In the genomic region with DNA sequence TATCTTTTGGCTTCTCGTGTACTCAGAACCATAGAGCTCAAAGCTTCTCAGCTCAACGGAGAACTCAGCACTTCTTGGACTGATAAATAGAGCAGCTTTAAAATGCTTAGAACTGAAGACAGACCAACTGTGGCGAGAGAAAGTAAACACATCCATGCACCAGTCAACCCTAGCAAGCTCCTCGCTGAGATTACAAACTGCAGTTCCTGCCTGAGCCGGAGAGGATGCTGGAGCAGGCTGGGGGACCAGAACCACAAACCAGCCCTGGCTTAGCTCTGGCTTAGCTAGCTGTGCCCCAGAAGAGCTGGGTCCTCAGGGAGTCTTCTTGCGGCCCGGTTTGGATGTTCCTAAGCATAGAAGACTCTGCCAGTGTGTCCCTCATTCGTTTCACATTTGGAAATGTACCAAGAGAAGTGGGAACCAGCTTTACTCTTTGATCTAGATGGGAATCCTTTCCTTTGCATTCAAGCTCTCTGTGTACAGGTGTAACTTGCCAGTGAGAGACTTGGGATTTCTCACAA, we compare ENCODE assay signal across 9 cellular contexts. TPM values are rescaled to one million over a fixed set of nuclear protein-coding genes. Genes with fewer than 3 reads are reported as not detected.
DNase-seq lines count a peak whose midpoint lies in the region; ATAC-seq and TF ChIP-seq lines count a peak whose summit lies in the region.
"Had no signal": no experiment of that assay in that cellular context is flagged by ENCODE, and none has a peak within 500 bp of the region (broad histone marks: within the 10 kb centered on the region; RNA-seq: fewer than 3 reads in every experiment).

No MANE protein-coding gene starts in this region.

- TF ChIP-seq POLR2A in sigmoid colon (IDR thresholded peaks at IDR 0.05): no peak

- no peaks in the 10 kb centered on the region for H3K36me3 Mint-ChIP-seq in activated T-helper 1 cell treated with anti-CD3 and anti-CD28 coated beads, Interleukin-12 subunit alpha, Interleukin-12 subunit beta, Interleukin-2, Interleukin-4 antibody, amounts not matched to agents 30 ng/mL and 10 ng/mL and 1 ng/mL, durations not matched to agents 14 hours and 24 hours and 36 hours (ENCODE audit: low read depth)
- H3K36me3 Mint-ChIP-seq in Caco-2 (ENCODE audit: insufficient read depth, unreplicated experiment): no peaks in the 10 kb centered on the region

- peak; percentile 56 for ATAC-seq in HG02798 (IDR thresholded peaks at IDR 0.05; ENCODE audit: poor library complexity, unreplicated experiment)

- no peak overlapping the region for H3K4me3 Mint-ChIP-seq in activated T-helper 1 cell treated with anti-CD3 and anti-CD28 coated beads, Interleukin-12 subunit alpha, Interleukin-12 subunit beta, Interleukin-2, Interleukin-4 antibody, amounts not matched to agents 30 ng/mL and 10 ng/mL and 1 ng/mL, durations not matched to agents 14 hours and 24 hours and 36 hours
- no peak overlapping the region for H3K4me3 Mint-ChIP-seq in Caco-2 (ENCODE audit: unreplicated experiment)

- peaks cover 72% of the 10 kb centered on the region for H3K27me3 Mint-ChIP-seq in activated T-helper 1 cell treated with anti-CD3 and anti-CD28 coated beads, Interleukin-12 subunit alpha, Interleukin-12 subunit beta, Interleukin-2, Interleukin-4 antibody, amounts not matched to agents 30 ng/mL and 10 ng/mL and 1 ng/mL, durations not matched to agents 14 hours and 24 hours and 36 hours (ENCODE audit: insufficient read depth)
- no peaks in the 10 kb centered on the region for H3K27me3 Mint-ChIP-seq in Caco-2 (ENCODE audit: insufficient read depth, unreplicated experiment)

- 22 to 58% methylated on average over 8 of the region's 8 CpGs for WGBS in sigmoid colon, 2 donors

- POLR2A ChIA-PET in Caco-2 (lab: Charles Lee): no interaction called here

- CTCF ChIA-PET in Caco-2 (lab: Charles Lee): interaction anchor here (1.2 to 1.3 kb wide), 2 partner anchors 9 to 24 kb away, joined by 3 read pairs; no protein-coding TSS in a partner anchor

- peaks cover 26% of the 10 kb centered on the region for H3K27me3 ChIP-seq in ascending aorta
- no peaks in the 10 kb centered on the region for H3K27me3 ChIP-seq in Caco-2 (replicated peaks; ENCODE audit: control insufficient read depth, insufficient read depth, low read length)
- peaks cover 23 to 73% (median 48%) of the 10 kb centered on the region in 3 donors for H3K27me3 ChIP-seq in sigmoid colon

- BruUV-seq in Caco-2 (replicated peaks; lab: Mats Ljungman, UMichigan): no TSS peak

- TF ChIP-seq EP300 in sigmoid colon (IDR thresholded peaks at IDR 0.05): no peak

- H3K9me3 ChIP-seq in ascending aorta (no peaks in the 10 kb centered on the region), Caco-2 (no peaks in the 10 kb centered on the region), sigmoid colon (no peaks in the 10 kb centered on the region)

- no peak overlapping the region for H3K27ac Mint-ChIP-seq in activated T-helper 1 cell treated with anti-CD3 and anti-CD28 coated beads, Interleukin-12 subunit alpha, Interleukin-12 subunit beta, Interleukin-2, Interleukin-4 antibody, amounts not matched to agents 30 ng/mL and 10 ng/mL and 1 ng/mL, durations not matched to agents 14 hours and 24 hours and 36 hours
- H3K27ac Mint-ChIP-seq in Caco-2 (ENCODE audit: unreplicated experiment): no peak overlapping the region

- TF ChIP-seq CTCF in ascending aorta (IDR thresholded peaks at IDR 0.05): no peak
- no peak for TF ChIP-seq CTCF in Caco-2 (IDR thresholded peaks at IDR 0.05; ENCODE audit: insufficient read depth in 1 of 2, low read depth in 1 of 2, low read length in 1 of 2, severe bottlenecking in 1 of 2, unreplicated experiment in 1 of 2)
- TF ChIP-seq CTCF in sigmoid colon (IDR thresholded peaks at IDR 0.05): no peak

- DNase-seq in D341Med (ENCODE audit: low spot score): peak; percentile 48
- DNase-seq in activated T-helper 1 cell treated with anti-CD3 and anti-CD28 coated beads, Interleukin-12 subunit alpha, Interleukin-12 subunit beta, Interleukin-2, Interleukin-4 antibody, amounts not matched to agents 30 ng/mL and 10 ng/mL and 1 ng/mL, durations not matched to agents 14 hours and 24 hours and 36 hours (ENCODE audit: low spot score): peak; percentile 20
- peak; percentile 80 for DNase-seq in left kidney (ENCODE audit: low read depth, low spot score)
- DNase-seq in ascending aorta (ENCODE audit: low spot score in 2 of 2): no peak
- DNase-seq in Caco-2: no peak
- DNase-seq in sigmoid colon: no peak
- DNase-seq in SK-N-DZ (ENCODE audit: low spot score): no peak
- DNase-seq: GOT3 had no signal

- no peaks in the 10 kb centered on the region for H3K36me3 ChIP-seq in ascending aorta
- H3K36me3 ChIP-seq in Caco-2 (ENCODE audit: control insufficient read depth, insufficient read depth, low read length): no peaks in the 10 kb centered on the region
- H3K36me3 ChIP-seq in sigmoid colon: no peaks in the 10 kb centered on the region

- intact Hi-C loops in activated T-helper 1 cell treated with anti-CD3 and anti-CD28 coated beads, Interleukin-12 subunit alpha, Interleukin-12 subunit beta, Interleukin-2, Interleukin-4 antibody, amounts not matched to agents 30 ng/mL and 10 ng/mL and 1 ng/mL, durations not matched to agents 14 hours and 24 hours and 36 hours (cut with micrococcal nuclease): loop anchor here (2.0 kb wide), 1 partner anchor 68 kb away; no protein-coding TSS in a partner anchor
- intact Hi-C loops in ascending aorta (cut with DNase I) (no loop called here), Caco-2 (cut with micrococcal nuclease; ENCODE audit: unreplicated experiment) (no loop called here), sigmoid colon (cut with DNase I) (no loop called here)

- H3K9me3 Mint-ChIP-seq in activated T-helper 1 cell treated with anti-CD3 and anti-CD28 coated beads, Interleukin-12 subunit alpha, Interleukin-12 subunit beta, Interleukin-2, Interleukin-4 antibody, amounts not matched to agents 30 ng/mL and 10 ng/mL and 1 ng/mL, durations not matched to agents 14 hours and 24 hours and 36 hours: no peaks in the 10 kb centered on the region
- no peaks in the 10 kb centered on the region for H3K9me3 Mint-ChIP-seq in Caco-2 (ENCODE audit: unreplicated experiment)

- H3K4me1 Mint-ChIP-seq in activated T-helper 1 cell treated with anti-CD3 and anti-CD28 coated beads, Interleukin-12 subunit alpha, Interleukin-12 subunit beta, Interleukin-2, Interleukin-4 antibody, amounts not matched to agents 30 ng/mL and 10 ng/mL and 1 ng/mL, durations not matched to agents 14 hours and 24 hours and 36 hours (ENCODE audit: low read depth): peaks cover 16% of the 10 kb centered on the region
- H3K4me1 Mint-ChIP-seq in Caco-2 (ENCODE audit: low read depth, unreplicated experiment): no peaks in the 10 kb centered on the region

- H3K4me1 ChIP-seq in ascending aorta (peaks cover 10 to 11% of the 10 kb centered on the region in 2 donors), Caco-2 (no peaks in the 10 kb centered on the region), sigmoid colon (peaks cover 2 to 24% (median 19%) of the 10 kb centered on the region in 4 donors)

- no peak overlapping the region for H3K27ac ChIP-seq in ascending aorta
- H3K27ac ChIP-seq in sigmoid colon: no peak overlapping the region

- H3K4me3 ChIP-seq in ascending aorta (no peak overlapping the region), Caco-2 (ENCODE audit: low read depth, low read length) (no peak overlapping the region), sigmoid colon (no peak overlapping the region)

RNA-seq across cellular contexts. Expression of gene PAX8, which starts 5.6 kb away (rescaled TPM):
- total RNA-seq in activated T-helper 1 cell treated with anti-CD3 and anti-CD28 coated beads, Interleukin-12 subunit alpha, Interleukin-12 subunit beta, Interleukin-2, Interleukin-4 antibody, amounts not matched to agents 30 ng/mL and 10 ng/mL and 1 ng/mL, durations not matched to agents 14 hours and 24 hours and 36 hours: 0.70 and 1.6 TPM in 2 replicates
- total RNA-seq in ascending aorta (0.11 TPM), Caco-2 (2022) (7.5 and 7.7 TPM in 2 replicates), sigmoid colon (under 1 TPM in 3 of 4 donors, not detected in 1; 0.41 to 0.71 (median 0.55) TPM)
- 10 to 100 TPM in 1 of 3 donors, 1 to 10 TPM in 2; 1.1 to 10.8 (median 2.5) TPM for polyA plus RNA-seq in sigmoid colon
- not detected in 2 replicates for polyA plus RNA-seq in SK-N-DZ (2014; cell fraction: cytosol; rRNA removed)
- not detected in 2 replicates for polyA plus RNA-seq in SK-N-DZ (2014; cell fraction: nucleus; rRNA removed)

Comparison
In these comparisons a context has a peak if more than half of its experiments do, and no peak if none do; other contexts are left out.
1. DNase-seq: peak in D341Med (single experiment), activated T-helper 1 cell treated with anti-CD3 and anti-CD28 coated beads, Interleukin-12 subunit alpha, Interleukin-12 subunit beta, Interleukin-2, Interleukin-4 antibody, amounts not matched to agents 30 ng/mL and 10 ng/mL and 1 ng/mL, durations not matched to agents 14 hours and 24 hours and 36 hours (single experiment) and left kidney (single experiment); none in ascending aorta (0 of 2), Caco-2 (0 of 2), sigmoid colon (single experiment) and SK-N-DZ (single experiment).